35 cellular contexts compared by ENCODE assay signal in genomic region chrX:108610141-108610540, GRCh38.
"Had no signal": no experiment of that assay in that cellular context is flagged by ENCODE, and none has a peak within 500 bp of the region (broad histone marks: within the 10 kb centered on the region; RNA-seq: fewer than 3 reads in every experiment).

No MANE protein-coding gene starts in this region.

- ATAC-seq: activated CD4-positive, CD25-positive, alpha-beta regulatory T cell treated with anti-CD3 and anti-CD28 coated beads, Interleukin-2, amount 50 U/mL, for 24 hours; activated CD8-positive, alpha-beta memory T cell treated with anti-CD3 and anti-CD28 coated beads, Interleukin-2, amount 10 ng/mL, durations not matched to agents 7 days and 5 days; activated CD8-positive, alpha-beta T cell treated with anti-CD3 and anti-CD28 coated beads, Interleukin-2, amount 10 ng/mL, durations not matched to agents 7 days and 5 days; effector memory CD8-positive, alpha-beta T cell; foreskin keratinocyte; gastrocnemius medialis; heart left ventricle; T-helper 17 cell had no signal

- H3K27ac Mint-ChIP-seq: activated B cell treated with CpG ODN at 0.5 μM for 24 hours; activated CD4-positive, alpha-beta memory T cell treated with anti-CD3 and anti-CD28 coated beads for 36 hours; activated CD8-positive, alpha-beta memory T cell treated with anti-CD3 and anti-CD28 coated beads, Interleukin-2, amount 10 ng/mL, durations not matched to agents 7 days and 5 days; activated CD8-positive, alpha-beta T cell treated with anti-CD3 and anti-CD28 coated beads, Interleukin-2, amount 10 ng/mL, durations not matched to agents 7 days and 5 days; activated naive CD4-positive, alpha-beta T cell treated with anti-CD3 and anti-CD28 coated beads for 36 hours; activated naive CD4-positive, alpha-beta T cell treated with anti-CD3 and anti-CD28 coated beads, Interleukin-2, amount 50 U/mL, for 24 hours; activated naive CD8-positive, alpha-beta T cell treated with anti-CD3 and anti-CD28 coated beads for 36 hours; activated T-helper 1 cell treated with anti-CD3 and anti-CD28 coated beads, Interleukin-12 subunit alpha, Interleukin-12 subunit beta, Interleukin-2, Interleukin-4 antibody, amounts not matched to agents 30 ng/mL and 10 ng/mL and 1 ng/mL, durations not matched to agents 14 hours and 24 hours and 36 hours; activated T-helper 2 cell treated with anti-CD3 and anti-CD28 coated beads, Interferon-gamma antibody, Interleukin-2, Interleukin-4, amounts not matched to agents 10 μg/mL and 5 μg/mL and 100 μg/mL, durations not matched to agents 14 hours and 24 hours and 36 hours; effector memory CD8-positive, alpha-beta T cell; T-helper 17 cell; T-helper 2 cell treated with Interferon-gamma antibody and Interleukin-4, amounts not matched to agents 5 μg/mL and 100 μg/mL, for 36 hours had no signal

- H3K36me3 Mint-ChIP-seq: activated CD4-positive, alpha-beta memory T cell treated with anti-CD3 and anti-CD28 coated beads for 36 hours; activated CD8-positive, alpha-beta memory T cell treated with anti-CD3 and anti-CD28 coated beads, Interleukin-2, amount 10 ng/mL, durations not matched to agents 7 days and 5 days; activated naive CD4-positive, alpha-beta T cell treated with anti-CD3 and anti-CD28 coated beads, Interleukin-2, amount 50 U/mL, for 24 hours; activated naive CD8-positive, alpha-beta T cell treated with anti-CD3 and anti-CD28 coated beads for 36 hours had no signal

- H3K9me3 Mint-ChIP-seq: activated B cell treated with CpG ODN at 0.5 μM for 24 hours; activated CD4-positive, alpha-beta memory T cell treated with anti-CD3 and anti-CD28 coated beads for 36 hours; activated naive CD4-positive, alpha-beta T cell treated with anti-CD3 and anti-CD28 coated beads for 36 hours; activated naive CD4-positive, alpha-beta T cell treated with anti-CD3 and anti-CD28 coated beads, Interleukin-2, amount 50 U/mL, for 24 hours; activated naive CD8-positive, alpha-beta T cell treated with anti-CD3 and anti-CD28 coated beads for 36 hours; activated T-helper 1 cell treated with anti-CD3 and anti-CD28 coated beads, Interleukin-12 subunit alpha, Interleukin-12 subunit beta, Interleukin-2, Interleukin-4 antibody, amounts not matched to agents 30 ng/mL and 10 ng/mL and 1 ng/mL, durations not matched to agents 14 hours and 24 hours and 36 hours; activated T-helper 2 cell treated with anti-CD3 and anti-CD28 coated beads, Interferon-gamma antibody, Interleukin-2, Interleukin-4, amounts not matched to agents 10 μg/mL and 5 μg/mL and 100 μg/mL, durations not matched to agents 14 hours and 24 hours and 36 hours; central memory CD8-positive, alpha-beta T cell; effector memory CD8-positive, alpha-beta T cell; T-helper 2 cell treated with Interferon-gamma antibody and Interleukin-4, amounts not matched to agents 5 μg/mL and 100 μg/mL, for 36 hours had no signal

- H3K27me3 Mint-ChIP-seq: activated B cell treated with CpG ODN at 0.5 μM for 24 hours; activated CD4-positive, alpha-beta memory T cell treated with anti-CD3 and anti-CD28 coated beads for 36 hours; activated CD8-positive, alpha-beta memory T cell treated with anti-CD3 and anti-CD28 coated beads, Interleukin-2, amount 10 ng/mL, durations not matched to agents 7 days and 5 days; activated naive CD4-positive, alpha-beta T cell treated with anti-CD3 and anti-CD28 coated beads, Interleukin-2, amount 50 U/mL, for 24 hours; activated naive CD8-positive, alpha-beta T cell treated with anti-CD3 and anti-CD28 coated beads for 36 hours; central memory CD8-positive, alpha-beta T cell; effector memory CD8-positive, alpha-beta T cell; T-helper 17 cell had no signal

- H3K4me1 ChIP-seq: foreskin keratinocyte, gastrocnemius medialis, heart left ventricle had no signal

- H3K9me3 ChIP-seq: gastrocnemius medialis, heart left ventricle had no signal

- H3K4me1 Mint-ChIP-seq: activated B cell treated with CpG ODN at 0.5 μM for 24 hours; activated CD8-positive, alpha-beta memory T cell treated with anti-CD3 and anti-CD28 coated beads, Interleukin-2, amount 10 ng/mL, durations not matched to agents 7 days and 5 days; activated naive CD4-positive, alpha-beta T cell treated with anti-CD3 and anti-CD28 coated beads, Interleukin-2, amount 50 U/mL, for 24 hours; activated naive CD8-positive, alpha-beta T cell treated with anti-CD3 and anti-CD28 coated beads for 36 hours; central memory CD8-positive, alpha-beta T cell; T-helper 17 cell had no signal

- H3K4me3 Mint-ChIP-seq: activated B cell treated with CpG ODN at 0.5 μM for 24 hours; activated CD4-positive, alpha-beta memory T cell treated with anti-CD3 and anti-CD28 coated beads for 36 hours; activated CD8-positive, alpha-beta memory T cell treated with anti-CD3 and anti-CD28 coated beads, Interleukin-2, amount 10 ng/mL, durations not matched to agents 7 days and 5 days; activated CD8-positive, alpha-beta T cell treated with anti-CD3 and anti-CD28 coated beads, Interleukin-2, amount 10 ng/mL, durations not matched to agents 7 days and 5 days; activated naive CD4-positive, alpha-beta T cell treated with anti-CD3 and anti-CD28 coated beads for 36 hours; activated naive CD4-positive, alpha-beta T cell treated with anti-CD3 and anti-CD28 coated beads, Interleukin-2, amount 50 U/mL, for 24 hours; activated naive CD8-positive, alpha-beta T cell treated with anti-CD3 and anti-CD28 coated beads for 36 hours; activated T-helper 1 cell treated with anti-CD3 and anti-CD28 coated beads, Interleukin-12 subunit alpha, Interleukin-12 subunit beta, Interleukin-2, Interleukin-4 antibody, amounts not matched to agents 30 ng/mL and 10 ng/mL and 1 ng/mL, durations not matched to agents 14 hours and 24 hours and 36 hours; central memory CD8-positive, alpha-beta T cell; effector memory CD8-positive, alpha-beta T cell; T-helper 17 cell; T-helper 2 cell treated with Interferon-gamma antibody and Interleukin-4, amounts not matched to agents 5 μg/mL and 100 μg/mL, for 36 hours had no signal

- DNase-seq: activated B cell treated with CpG ODN at 0.5 μM for 24 hours; activated CD4-positive, alpha-beta memory T cell treated with anti-CD3 and anti-CD28 coated beads for 36 hours; activated CD4-positive, alpha-beta T cell treated with anti-CD3 and anti-CD28 coated beads for 48 hours; activated CD8-positive, alpha-beta memory T cell treated with anti-CD3 and anti-CD28 coated beads, Interleukin-2, amount 10 ng/mL, durations not matched to agents 7 days and 5 days; activated CD8-positive, alpha-beta memory T cell treated with anti-CD3 and anti-CD28 coated beads, Interleukin-2, amount 50 U/mL, for 4 hours; activated CD8-positive, alpha-beta T cell treated with anti-CD3 and anti-CD28 coated beads, Interleukin-2, amount 10 ng/mL, durations not matched to agents 7 days and 5 days; activated effector memory CD4-positive, alpha-beta T cell treated with anti-CD3 and anti-CD28 coated beads, Interleukin-2, amount 50 U/mL, for 16 hours; activated naive CD4-positive, alpha-beta T cell treated with anti-CD3 and anti-CD28 coated beads for 36 hours; activated naive CD8-positive, alpha-beta T cell treated with anti-CD3 and anti-CD28 coated beads for 36 hours; activated T-cell treated with anti-CD3 and anti-CD28 coated beads, Interleukin-2, amount 50 U/mL, for 1 hour; activated T-cell treated with anti-CD3 and anti-CD28 coated beads, Interleukin-2, amount 50 U/mL, for 48 hours; amniotic stem cell; anterior cingulate cortex; brain microvascular endothelial cell; cortex of kidney; dermis blood vessel endothelial cell; effector CD4-positive, alpha-beta T cell; effector memory CD8-positive, alpha-beta T cell; foreskin keratinocyte; gastrocnemius medialis; glutamatergic neuron; heart left ventricle; T-helper 1 cell; T-helper 17 cell; T1000; WERI-Rb-1 had no signal

- FAIRE-seq: bronchial epithelial cell, endothelial cell of umbilical vein had no signal

- H3K4me3 ChIP-seq: gastrocnemius medialis, heart left ventricle had no signal

- H3K27ac ChIP-seq: brain microvascular endothelial cell, epithelial cell of prostate, foreskin keratinocyte, gastrocnemius medialis, heart left ventricle, WERI-Rb-1 had no signal
